ENCODE assay signal across 18 cellular contexts in genomic region chr20:62817975-62818591, GRCh38. TPM values are rescaled to one million over a fixed set of nuclear protein-coding genes. Genes with fewer than 3 reads are reported as not detected.
DNase-seq lines count a peak whose midpoint lies in the region; ATAC-seq, FAIRE-seq and TF ChIP-seq lines count a peak whose summit lies in the region.
"Had no signal": no experiment of that assay in that cellular context is flagged by ENCODE, and none has a peak within 500 bp of the region (broad histone marks: within the 10 kb centered on the region; RNA-seq: fewer than 3 reads in every experiment).

No MANE protein-coding gene starts in this region.

- H3K9ac ChIP-seq in HUES64 (ENCODE audit: low read depth, low read length) = 0 out of 2 replicates have a peak overlapping the region, but pooled peaks have one; percentile 44

- POLR2A ChIA-PET in A549 (lab: Yijun Ruan, JAX) = no interaction called here
- POLR2A ChIA-PET in naive thymus-derived CD8-positive, alpha-beta T cell (lab: Charles Lee) = no interaction called here

- no peaks in the 10 kb centered on the region for H3K36me3 Mint-ChIP-seq in neural crest cell (ENCODE audit: low read depth)
- no peaks in the 10 kb centered on the region for H3K36me3 Mint-ChIP-seq in naive thymus-derived CD8-positive, alpha-beta T cell
- H3K36me3 Mint-ChIP-seq: activated naive CD4-positive, alpha-beta T cell treated with anti-CD3 and anti-CD28 coated beads, Interleukin-2, amount 10 ng/mL, durations not matched to agents 7 days and 5 days had no signal

- FAIRE-seq in A549 (lab: Jason Lieb, UNC) = no peak
- FAIRE-seq: frontal cortex had no signal

- H3K4me2 ChIP-seq in A549 = peak overlapping the region; percentile 49; the same call in 2 of the 3 replicates

- TF ChIP-seq RAD21 in A549 (conservative IDR thresholded peaks at IDR 0.05 in 1 of 2, IDR thresholded peaks at IDR 0.05 in 1 of 2) = no peak

- no peaks in the 10 kb centered on the region for H3K9me3 Mint-ChIP-seq in neural crest cell
- no peaks in the 10 kb centered on the region for H3K9me3 Mint-ChIP-seq in naive thymus-derived CD8-positive, alpha-beta T cell
- H3K9me3 Mint-ChIP-seq: activated naive CD4-positive, alpha-beta T cell treated with anti-CD3 and anti-CD28 coated beads, Interleukin-2, amount 10 ng/mL, durations not matched to agents 7 days and 5 days; T-helper 2 cell treated with Interferon-gamma antibody and Interleukin-4, amounts not matched to agents 5 μg/mL and 100 μg/mL, for 36 hours had no signal

- TF ChIP-seq CTCF in A549 (IDR thresholded peaks at IDR 0.05) (no peak), dorsolateral prefrontal cortex (IDR thresholded peaks at IDR 0.05 in 54 of 56, conservative IDR thresholded peaks at IDR 0.05 in 2 of 56; ENCODE audit: low read depth in 1 of 56, partially characterized antibody in 56 of 56) (no peak), neural crest cell (conservative IDR thresholded peaks at IDR 0.05) (no peak)

- CTCF ChIA-PET in A549 (lab: Yijun Ruan, JAX) = interaction anchor here (1.1 to 7.1 kb wide), 3 partner anchors 9 to 27 kb away, joined by 4 to 76 read pairs (median 8); no protein-coding TSS in a partner anchor

- intact Hi-C loops in dorsolateral prefrontal cortex (cut with DNase I) = loop anchor here in 1 of 2 donors (2.0 kb wide), 1 partner anchor 33 kb away; no protein-coding TSS in a partner anchor

- no peak for TF ChIP-seq POLR2A in A549 (IDR thresholded peaks at IDR 0.05; ENCODE audit: low read length)

- H3K27me3 ChIP-seq in HUES64 (ENCODE audit: insufficient read depth, low read length) (peaks cover 13% of the 10 kb centered on the region), dorsolateral prefrontal cortex (peaks cover 0 to 5% (median 0%) of the 10 kb centered on the region in 45 donors)

- H3K4me3 Mint-ChIP-seq in neural crest cell = peak overlapping the region; percentile 69
- peak overlapping the region in 5 of 10 donors; percentile 20 to 54 (median 41) for H3K4me3 Mint-ChIP-seq in naive thymus-derived CD8-positive, alpha-beta T cell
- H3K4me3 Mint-ChIP-seq: activated CD4-positive, alpha-beta T cell treated with anti-CD3 and anti-CD28 coated beads for 36 hours; activated naive CD4-positive, alpha-beta T cell treated with anti-CD3 and anti-CD28 coated beads, Interleukin-2, amount 10 ng/mL, durations not matched to agents 7 days and 5 days; T-helper 2 cell treated with Interferon-gamma antibody and Interleukin-4, amounts not matched to agents 5 μg/mL and 100 μg/mL, for 36 hours had no signal

- H3K36me3 ChIP-seq in HUES64 (ENCODE audit: insufficient read depth, low read length) = peaks cover 9% of the 10 kb centered on the region
- H3K36me3 ChIP-seq: cardiac muscle cell, transverse colon had no signal

- 82% methylated on average over 11 of the region's 12 CpGs for WGBS in A549 (ENCODE audit: missing lambda C conversion rate)
- WGBS in HUES64 = 92% methylated on average over 12 of the region's 12 CpGs

- peaks cover 15% of the 10 kb centered on the region for H3K4me1 Mint-ChIP-seq in neural crest cell
- H3K4me1 Mint-ChIP-seq in naive thymus-derived CD8-positive, alpha-beta T cell = peaks cover 8 to 19% (median 15%) of the 10 kb centered on the region in 4 donors

- H3K4me1 ChIP-seq in A549 = peaks cover 59% of the 10 kb centered on the region
- H3K4me1 ChIP-seq in HUES64 (ENCODE audit: insufficient read depth, low read length) = peaks cover 11% of the 10 kb centered on the region

- TF ChIP-seq EP300 in A549 (IDR thresholded peaks at IDR 0.05) = no peak

- DNase-seq in A549 (ENCODE audit: low read depth in 1 of 2, low spot score in 1 of 2) = no peak
- DNase-seq in dorsolateral prefrontal cortex = no peak
- DNase-seq in neural crest cell (ENCODE audit: low read depth, low spot score) = no peak
- DNase-seq in naive thymus-derived CD8-positive, alpha-beta T cell = no peak
- DNase-seq in stimulated activated CD4-positive, alpha-beta T cell treated with anti-CD3 and anti-CD28 coated beads, Interleukin-2, amount 100 ng/mL, for 48 hours = no peak
- DNase-seq: activated CD4-positive, alpha-beta T cell treated with anti-CD3 and anti-CD28 coated beads for 36 hours; activated naive CD4-positive, alpha-beta T cell treated with anti-CD3 and anti-CD28 coated beads, Interleukin-2, amount 10 ng/mL, durations not matched to agents 7 days and 5 days; GF-D8; NCI-H1694 treated with DMSO at 0.1 percent for 48 hours; NCI-H524 treated with DMSO at 0.1 percent for 48 hours; stimulated activated CD4-positive, alpha-beta T cell treated with anti-CD3 and anti-CD28 coated beads, Interleukin-4, amount 100 ng/mL, for 1 hour had no signal

- peaks cover 33% of the 10 kb centered on the region for H3K27me3 Mint-ChIP-seq in neural crest cell (ENCODE audit: low read depth)
- peaks cover 0 to 30% (median 6%) of the 10 kb centered on the region in 5 donors for H3K27me3 Mint-ChIP-seq in naive thymus-derived CD8-positive, alpha-beta T cell

- H3K4me3 ChIP-seq in A549 (no peak overlapping the region), HUES64 (ENCODE audit: low read length) (peak overlapping the region; percentile 59), dorsolateral prefrontal cortex (peak overlapping the region in 57 of 59 donors; percentile 3 to 72 (median 52))
- H3K4me3 ChIP-seq: cardiac muscle cell had no signal

- peak overlapping the region; percentile 93 for H3K27ac Mint-ChIP-seq in neural crest cell (ENCODE audit: unreplicated experiment)
- H3K27ac Mint-ChIP-seq in naive thymus-derived CD8-positive, alpha-beta T cell = peak overlapping the region in 1 of 10 donors; percentile 19
- H3K27ac Mint-ChIP-seq: activated CD4-positive, alpha-beta T cell treated with anti-CD3 and anti-CD28 coated beads for 36 hours; activated naive CD4-positive, alpha-beta T cell treated with anti-CD3 and anti-CD28 coated beads, Interleukin-2, amount 10 ng/mL, durations not matched to agents 7 days and 5 days; T-helper 2 cell treated with Interferon-gamma antibody and Interleukin-4, amounts not matched to agents 5 μg/mL and 100 μg/mL, for 36 hours had no signal

- H3K9me3 ChIP-seq in A549 = no peaks in the 10 kb centered on the region
- H3K9me3 ChIP-seq in HUES64 (ENCODE audit: insufficient read depth, low read depth, low read length) = no peaks in the 10 kb centered on the region
- H3K9me3 ChIP-seq: transverse colon had no signal

- ATAC-seq in A549 = peak in 1 of 2 experiments; percentile 2; a peak in 1 of 6 replicates
- no peak for ATAC-seq in GM18868 (IDR thresholded peaks at IDR 0.05; ENCODE audit: unreplicated experiment)
- ATAC-seq in naive thymus-derived CD8-positive, alpha-beta T cell = no peak
- no peak for ATAC-seq in HG03521 (IDR thresholded peaks at IDR 0.05; ENCODE audit: unreplicated experiment)
- ATAC-seq: activated CD4-positive, alpha-beta T cell treated with anti-CD3 and anti-CD28 coated beads for 36 hours had no signal

- H3K27ac ChIP-seq in A549 (peak overlapping the region; percentile 1 to 80; a peak in 3 of 6 replicates), HUES64 (ENCODE audit: low read depth, low read length) (no peak overlapping the region), dorsolateral prefrontal cortex (peak overlapping the region; percentile 47 to 99 (median 94))
- H3K27ac ChIP-seq: cardiac muscle cell had no signal

RNA-seq across cellular contexts. Expression of gene COL9A3, which starts 1.2 kb away (rescaled TPM):
- polyA plus RNA-seq in A549 (2011; rRNA removed) (0.26 and 0.41 TPM in 2 replicates), A549 (2017; fragmentation: RNase III; extraction: RNeasy Plus Mini Kit Qiagen cat#74134 plus additional on column Dnase treatment) (0.42 to 0.54 TPM (median 0.49 TPM) in 3 replicates)
- polyA plus RNA-seq in A549 (2012; cell fraction: cytosol; rRNA removed) = 0.62 and 0.67 TPM in 2 replicates
- polyA plus RNA-seq in A549 (2012; cell fraction: nucleus; rRNA removed) = 2.1 and 2.5 TPM in 2 replicates
- 0.29 TPM in 1 of 2 replicates, not detected in the other for polyA minus RNA-seq in A549 (2011; rRNA and poly(A)+ RNA removed)
- polyA plus RNA-seq in HUES64 (2013, experiment 1 of 2) = 37.3 TPM
- 34.6 TPM for polyA plus RNA-seq in HUES64 (2013, experiment 2 of 2)
- total RNA-seq in dorsolateral prefrontal cortex (100 to 1,000 TPM in 8 of 120 experiments, 10 to 100 TPM in 112; 15.9 to 126 (median 44.6) TPM), neural crest cell (3.8 and 4.6 TPM in 2 replicates)
- 1 to 10 TPM; 1.2 to 2.2 TPM for total RNA-seq in naive thymus-derived CD8-positive, alpha-beta T cell
- polyA plus RNA-seq in naive thymus-derived CD8-positive, alpha-beta T cell = under 1 TPM in 1 of 3 donors, not detected in 2; 0.15 TPM
- total RNA-seq: activated CD4-positive, alpha-beta T cell treated with anti-CD3 and anti-CD28 coated beads for 36 hours had no signal

RNA-seq across cellular contexts. Expression of gene OGFR, which starts 13.4 kb away (rescaled TPM):
- polyA plus RNA-seq in A549 (2011; rRNA removed) = 15.9 and 16.1 TPM in 2 replicates
- polyA plus RNA-seq in A549 (2012; cell fraction: cytosol; rRNA removed) = 37.8 and 39.1 TPM in 2 replicates
- polyA plus RNA-seq in A549 (2012; cell fraction: nucleus; rRNA removed) = 58.1 and 61.4 TPM in 2 replicates
- 33.7 to 36.7 TPM (median 35.6 TPM) in 3 replicates for polyA plus RNA-seq in A549 (2017; fragmentation: RNase III; extraction: RNeasy Plus Mini Kit Qiagen cat#74134 plus additional on column Dnase treatment)
- 17.2 and 17.6 TPM in 2 replicates for polyA minus RNA-seq in A549 (2011; rRNA and poly(A)+ RNA removed)
- polyA plus RNA-seq in HUES64 (2013, experiment 1 of 2) = 12.8 TPM
- 15.0 TPM for polyA plus RNA-seq in HUES64 (2013, experiment 2 of 2)
- total RNA-seq in dorsolateral prefrontal cortex = 100 to 1,000 TPM in 1 of 120 experiments, 10 to 100 TPM in 119; 40.5 to 100 (median 61.4) TPM
- total RNA-seq in neural crest cell = 36.7 and 38.5 TPM in 2 replicates
- 10 to 100 TPM; 77.1 to 79.9 TPM for total RNA-seq in naive thymus-derived CD8-positive, alpha-beta T cell
- 10 to 100 TPM; 26.5 to 58.2 (median 40.1) TPM for polyA plus RNA-seq in naive thymus-derived CD8-positive, alpha-beta T cell

RNA-seq across cellular contexts. Expression of gene MRGBP, which starts 21.8 kb away (rescaled TPM):
- polyA plus RNA-seq in A549 (2011; rRNA removed) (14.6 and 21.1 TPM in 2 replicates), A549 (2017; fragmentation: RNase III; extraction: RNeasy Plus Mini Kit Qiagen cat#74134 plus additional on column Dnase treatment) (16.8 to 18.4 TPM (median 17.5 TPM) in 3 replicates)
- polyA plus RNA-seq in A549 (2012; cell fraction: cytosol; rRNA removed) = 23.8 and 26.4 TPM in 2 replicates
- 24.0 and 25.2 TPM in 2 replicates for polyA plus RNA-seq in A549 (2012; cell fraction: nucleus; rRNA removed)
- 15.9 and 18.8 TPM in 2 replicates for polyA minus RNA-seq in A549 (2011; rRNA and poly(A)+ RNA removed)
- 12.9 TPM for polyA plus RNA-seq in HUES64 (2013, experiment 1 of 2)
- 15.5 TPM for polyA plus RNA-seq in HUES64 (2013, experiment 2 of 2)
- total RNA-seq in dorsolateral prefrontal cortex (10 to 100 TPM in 44 of 120 experiments, 1 to 10 TPM in 76; 7.2 to 12.6 (median 9.5) TPM), neural crest cell (19.4 and 22.2 TPM in 2 replicates)
- 10 to 100 TPM; 13.6 to 14.2 TPM for total RNA-seq in naive thymus-derived CD8-positive, alpha-beta T cell
- polyA plus RNA-seq in naive thymus-derived CD8-positive, alpha-beta T cell = 10 to 100 TPM in 1 of 3 donors, 1 to 10 TPM in 2; 7.4 to 10.2 (median 9.0) TPM

RNA-seq across cellular contexts. Expression of gene TCFL5, which starts 43.5 kb away (rescaled TPM):
- polyA plus RNA-seq in A549 (2011; rRNA removed) (7.1 and 7.3 TPM in 2 replicates), A549 (2017; fragmentation: RNase III; extraction: RNeasy Plus Mini Kit Qiagen cat#74134 plus additional on column Dnase treatment) (5.1 to 6.1 TPM (median 5.6 TPM) in 3 replicates)
- 3.6 and 3.8 TPM in 2 replicates for polyA plus RNA-seq in A549 (2012; cell fraction: cytosol; rRNA removed)
- polyA plus RNA-seq in A549 (2012; cell fraction: nucleus; rRNA removed) = 2.2 and 3.4 TPM in 2 replicates
- 2.0 and 2.9 TPM in 2 replicates for polyA minus RNA-seq in A549 (2011; rRNA and poly(A)+ RNA removed)
- polyA plus RNA-seq in HUES64 (2013, experiment 1 of 2) = 10.8 TPM
- polyA plus RNA-seq in HUES64 (2013, experiment 2 of 2) = 16.0 TPM
- total RNA-seq in dorsolateral prefrontal cortex (10 to 100 TPM; 15.1 to 52.2 (median 27.7) TPM), neural crest cell (17.5 and 17.6 TPM in 2 replicates)
- 10 to 100 TPM; 13.2 to 13.4 TPM for total RNA-seq in naive thymus-derived CD8-positive, alpha-beta T cell
- polyA plus RNA-seq in naive thymus-derived CD8-positive, alpha-beta T cell = 1 to 10 TPM; 1.0 to 2.1 (median 1.5) TPM
